ENCODE assay signal across 8 cellular contexts in genomic region chr10:60820093-60820769, GRCh38. TPM values are rescaled to one million over a fixed set of nuclear protein-coding genes. Genes with fewer than 3 reads are reported as not detected.
DNase-seq lines count a peak whose midpoint lies in the region; ATAC-seq, FAIRE-seq and TF ChIP-seq lines count a peak whose summit lies in the region.

No MANE protein-coding gene starts in this region.

- no peak overlapping the region for H3K27ac Mint-ChIP-seq in CD4-positive, alpha-beta T cell

- dilution Hi-C loops in endothelial cell of umbilical vein (cut with MboI; ENCODE audit: extremely low pct_ligation_motif_present, low sequenced_read_pairs) = no loop called here

- peak; percentile 30 for TF ChIP-seq CTCF in A549 (IDR thresholded peaks at IDR 0.05)
- peak; percentile 36 to 49 for TF ChIP-seq CTCF in endothelial cell of umbilical vein (IDR thresholded peaks at IDR 0.05; ENCODE audit: extremely low read depth in 1 of 2, insufficient read depth in 1 of 2, low read depth in 1 of 2, low read length in 2 of 2)
- no peak for TF ChIP-seq CTCF in CD4-positive, alpha-beta T cell (IDR thresholded peaks at IDR 0.05)

- H3K4me3 Mint-ChIP-seq in CD4-positive, alpha-beta T cell = no peak overlapping the region

- POLR2A ChIA-PET in A549 (lab: Yijun Ruan, JAX) = interaction anchor here (1.3 kb wide), 1 partner anchor 123 kb away, joined by 6 read pairs; no protein-coding TSS in a partner anchor
- POLR2A ChIA-PET in endothelial cell of umbilical vein (lab: Charles Lee) = no interaction called here
- POLR2A ChIA-PET in CD4-positive, alpha-beta T cell (lab: Charles Lee) = interaction anchor here (1.1 kb wide), 1 partner anchor 9 kb away, joined by 3 read pairs; no protein-coding TSS in a partner anchor

- H3K9me1 ChIP-seq in endothelial cell of umbilical vein (replicated peaks; ENCODE audit: control insufficient read depth, extremely low read depth, insufficient read depth, low read length) = no peaks in the 10 kb centered on the region

- no peaks in the 10 kb centered on the region for H3K27me3 ChIP-seq in endothelial cell of umbilical vein (ENCODE audit: control insufficient read depth in 2 of 2, insufficient read depth in 2 of 2, low read length in 2 of 2)
- H3K27me3 ChIP-seq in CD4-positive, alpha-beta T cell (ENCODE audit: control insufficient read depth, insufficient read depth, low read length) = no peaks in the 10 kb centered on the region

- WGBS in A549 (ENCODE audit: missing lambda C conversion rate) = 70% methylated on average over 6 of the region's 6 CpGs

- H3K36me3 ChIP-seq in endothelial cell of umbilical vein (ENCODE audit: control insufficient read depth in 2 of 2, extremely low read depth in 1 of 2, insufficient read depth in 2 of 2, low read length in 2 of 2) = no peaks in the 10 kb centered on the region

- peak overlapping the region; percentile 33 for H2AFZ ChIP-seq in endothelial cell of umbilical vein (ENCODE audit: low read depth, low read length)

- FAIRE-seq in A549 (lab: Jason Lieb, UNC) (no peak), endothelial cell of umbilical vein (lab: Jason Lieb, UNC) (peak; percentile 46)

- no peak overlapping the region for H3K9ac ChIP-seq in endothelial cell of umbilical vein (replicated peaks; ENCODE audit: extremely low read depth, insufficient read depth, low read length)

- peak; percentile 36 to 52; a peak in 3 of 5 replicates for TF ChIP-seq RAD21 in A549 (conservative IDR thresholded peaks at IDR 0.05 in 1 of 2, IDR thresholded peaks at IDR 0.05 in 1 of 2)

- H3K9me3 ChIP-seq in A549 (no peaks in the 10 kb centered on the region), endothelial cell of umbilical vein (replicated peaks; ENCODE audit: control insufficient read depth, insufficient read depth, low read length) (no peaks in the 10 kb centered on the region)
- H3K9me3 ChIP-seq in CD4-positive, alpha-beta T cell (ENCODE audit: control insufficient read depth, low read length) = no peaks in the 10 kb centered on the region

- no peak for TF ChIP-seq POLR2A in A549 (IDR thresholded peaks at IDR 0.05; ENCODE audit: low read length)
- no peak for TF ChIP-seq POLR2A in endothelial cell of umbilical vein (IDR thresholded peaks at IDR 0.05; ENCODE audit: low read depth, low read length)

- DNase-seq in A549 (ENCODE audit: low read depth in 1 of 2, low spot score in 1 of 2) = peak in 1 of 2 experiments; percentile 44
- DNase-seq in endothelial cell of umbilical vein (ENCODE audit: low read depth, low spot score) = peak; percentile 71
- no peak for DNase-seq in activated naive CD4-positive, alpha-beta T cell treated with anti-CD3 and anti-CD28 coated beads, Interleukin-2, amount 50 U/mL, for 16 hours
- DNase-seq in anterior cingulate cortex (lab: John Stamatoyannopoulos, UW) = no peak
- DNase-seq in CD4-positive, alpha-beta T cell = no peak
- no peak for DNase-seq in GF-D8 (lab: John Stamatoyannopoulos, UW)

- H3K27ac ChIP-seq in A549 (no peak overlapping the region), endothelial cell of umbilical vein (ENCODE audit: insufficient read depth, low read depth, low read length) (peak overlapping the region; percentile 1)
- H3K27ac ChIP-seq in CD4-positive, alpha-beta T cell (ENCODE audit: low read depth, low read length) = no peak overlapping the region

- CTCF ChIA-PET in A549 (lab: Yijun Ruan, JAX) = interaction anchor here (0.6 to 3.9 kb wide), 11 partner anchors 24 to 804 kb away, joined by 3 to 14 read pairs (median 4); no protein-coding TSS in a partner anchor
- CTCF ChIA-PET in endothelial cell of umbilical vein (lab: Charles Lee) = interaction anchor here (0.7 to 5.3 kb wide), 31 partner anchors 8 to 1425 kb away, joined by 3 to 83 read pairs (median 5); partner anchors contain the start of gene RHOBTB1
- CTCF ChIA-PET in CD4-positive, alpha-beta T cell (lab: Charles Lee) = interaction anchor here (1.7 kb wide), 1 partner anchor 11 kb away, joined by 4 read pairs; no protein-coding TSS in a partner anchor

- H3K79me2 ChIP-seq in endothelial cell of umbilical vein (ENCODE audit: control insufficient read depth, insufficient read depth, low read length) = no peaks in the 10 kb centered on the region

- ATAC-seq in A549 = peak in 1 of 2 experiments; percentile 73; a peak in 3 of 6 replicates
- ATAC-seq in GM18907 (IDR thresholded peaks at IDR 0.05; ENCODE audit: unreplicated experiment) = peak; percentile 76
- ATAC-seq in HG03520 (IDR thresholded peaks at IDR 0.05; ENCODE audit: unreplicated experiment) = peak; percentile 55
- ATAC-seq in CD4-positive, alpha-beta T cell (ENCODE audit: poor library complexity) = no peak

- TF ChIP-seq EP300 in A549 (IDR thresholded peaks at IDR 0.05) = no peak

- H3K27me3 Mint-ChIP-seq in CD4-positive, alpha-beta T cell = no peaks in the 10 kb centered on the region

- BruUV-seq in endothelial cell of umbilical vein (replicated peaks; lab: Mats Ljungman, UMichigan) = no TSS peak

- H4K20me1 ChIP-seq in endothelial cell of umbilical vein (replicated peaks; ENCODE audit: control insufficient read depth, extremely low read depth, insufficient read depth, low read length) = no peaks in the 10 kb centered on the region

- intact Hi-C loops in endothelial cell of umbilical vein (cut with micrococcal nuclease) = loop anchor here (1.0 to 5.0 kb wide), 2 partner anchors 144 to 822 kb away; no protein-coding TSS in a partner anchor
- intact Hi-C loops in CD4-positive, alpha-beta T cell (cut with DNase I, micrococcal nuclease) = no loop called here

- no peaks in the 10 kb centered on the region for H3K36me3 Mint-ChIP-seq in CD4-positive, alpha-beta T cell (ENCODE audit: low read depth)

- no peaks in the 10 kb centered on the region for H3K9me3 Mint-ChIP-seq in CD4-positive, alpha-beta T cell

- H3K4me3 ChIP-seq in A549 (no peak overlapping the region), endothelial cell of umbilical vein (replicated peaks in 1 of 3; ENCODE audit: insufficient read depth in 1 of 3, low read depth in 1 of 3, low read length in 3 of 3) (no peak overlapping the region)

- H3K4me1 ChIP-seq in A549 (peaks cover 13% of the 10 kb centered on the region), endothelial cell of umbilical vein (ENCODE audit: control insufficient read depth, extremely low read depth, insufficient read depth, low read length) (peaks cover 35% of the 10 kb centered on the region)

- no peaks in the 10 kb centered on the region for H3K4me1 Mint-ChIP-seq in CD4-positive, alpha-beta T cell (ENCODE audit: low read depth)

- H3K4me2 ChIP-seq in A549 = no peak overlapping the region
- no peak overlapping the region for H3K4me2 ChIP-seq in endothelial cell of umbilical vein (ENCODE audit: insufficient read depth, low read length)

TF ChIP-seq in A549, 52 proteins besides CTCF, POLR2A, EP300 and RAD21:
- no peak for TF ChIP-seq RNF2 (IDR thresholded peaks at IDR 0.05; ENCODE audit: borderline replicate concordance, low read depth)
- peak; percentile 43; the same call in 2 of the 3 replicates for TF ChIP-seq SMC3 (IDR thresholded peaks at IDR 0.05)
- TF ChIP-seq PHF8 (IDR thresholded peaks at IDR 0.05; ENCODE audit: borderline replicate concordance, low read depth) = no peak

TF ChIP-seq in endothelial cell of umbilical vein, 7 proteins besides CTCF, POLR2A, EP300 and RAD21:
- TF ChIP-seq JUN (IDR thresholded peaks at IDR 0.05; ENCODE audit: borderline replicate concordance, insufficient read depth, insufficient read length, low read depth) = no peak
- no peak for TF ChIP-seq FOS (IDR thresholded peaks at IDR 0.05; ENCODE audit: borderline replicate concordance, insufficient read depth, low read length)
- TF ChIP-seq GATA2 (IDR thresholded peaks at IDR 0.05; ENCODE audit: insufficient read depth, insufficient read length, low read depth, low read length) = no peak
- no peak for TF ChIP-seq POLR2AphosphoS5 (IDR thresholded peaks at IDR 0.05; ENCODE audit: insufficient read depth, low read depth, low read length)
- TF ChIP-seq MAX (IDR thresholded peaks at IDR 0.05; ENCODE audit: insufficient read depth, insufficient read length) = no peak
- TF ChIP-seq EZH2 (IDR thresholded peaks at IDR 0.05; ENCODE audit: borderline replicate concordance, low read depth, low read length, severe bottlenecking) = no peak
- no peak for TF ChIP-seq MYC (IDR thresholded peaks at IDR 0.05; ENCODE audit: low read depth, low read length)

RNA-seq across cellular contexts. Expression of gene CDK1, which starts 42.0 kb away (rescaled TPM):
- polyA plus RNA-seq in A549 (2011; rRNA removed) = 82.3 and 109 TPM in 2 replicates
- polyA plus RNA-seq in A549 (2012; cell fraction: cytosol; rRNA removed) = 35.7 and 39.1 TPM in 2 replicates
- 22.5 and 34.1 TPM in 2 replicates for polyA plus RNA-seq in A549 (2012; cell fraction: nucleus; rRNA removed)
- 87.1 to 105 TPM (median 97.1 TPM) in 3 replicates for polyA plus RNA-seq in A549 (2017; fragmentation: RNase III; extraction: RNeasy Plus Mini Kit Qiagen cat#74134 plus additional on column Dnase treatment)
- 10.4 and 11.0 TPM in 2 replicates for polyA minus RNA-seq in A549 (2011; rRNA and poly(A)+ RNA removed)
- total RNA-seq in endothelial cell of umbilical vein = 70.1 and 71.6 TPM in 2 replicates
- 13.6 and 19.9 TPM in 2 replicates for polyA plus RNA-seq in endothelial cell of umbilical vein
- polyA plus RNA-seq in endothelial cell of umbilical vein (2011; cell fraction: cytosol; rRNA removed) = 30.1 and 32.7 TPM in 2 replicates
- polyA plus RNA-seq in endothelial cell of umbilical vein (2011; cell fraction: nucleus; rRNA removed) = 28.8 and 65.8 TPM in 2 replicates
- 30.5 and 57.9 TPM in 2 replicates for polyA plus RNA-seq in endothelial cell of umbilical vein (2012)
- polyA minus RNA-seq in endothelial cell of umbilical vein = 13.1 and 13.7 TPM in 2 replicates
- polyA minus RNA-seq in endothelial cell of umbilical vein (2011; cell fraction: cytosol; rRNA and poly(A)+ RNA removed) = 32.7 TPM
- 18.4 and 41.8 TPM in 2 replicates for polyA minus RNA-seq in endothelial cell of umbilical vein (2011; cell fraction: nucleus; rRNA and poly(A)+ RNA removed)
- total RNA-seq in CD4-positive, alpha-beta T cell = 1 to 10 TPM in 1 of 2 experiments, under 1 TPM in 1; 0.75 to 1.1 TPM

Comparison
In these comparisons a context has a peak if more than half of its experiments do, and no peak if none do; other contexts are left out.
1. RNA of gene CDK1, which starts 42.0 kb away (total RNA-seq): 70.1 to 71.6 TPM in endothelial cell of umbilical vein; 0.75 to 1.1 TPM in CD4-positive, alpha-beta T cell; every median in the first group is over 10 times any median in the second.